ENCODE assay signal across 16 cellular contexts in genomic region chr7:43693687-43694398, GRCh38. TPM values are rescaled to one million over a fixed set of nuclear protein-coding genes. Genes with fewer than 3 reads are reported as not detected.
DNase-seq lines count a peak whose midpoint lies in the region; FAIRE-seq and TF ChIP-seq lines count a peak whose summit lies in the region.
"Had no signal": no experiment of that assay in that cellular context is flagged by ENCODE, and none has a peak within 500 bp of the region (broad histone marks: within the 10 kb centered on the region; RNA-seq: fewer than 3 reads in every experiment).

No MANE protein-coding gene starts in this region.

- H3K36me3 ChIP-seq in bronchial epithelial cell (ENCODE audit: control insufficient read depth, insufficient read depth, low read length), result no peaks in the 10 kb centered on the region
- H3K36me3 ChIP-seq: BE2C had no signal

- no peak for FAIRE-seq in bronchial epithelial cell (lab: Jason Lieb, UNC)

- H3K4me3 ChIP-seq in AG09309 (ENCODE audit: control insufficient read depth, low read depth, low read length) (no peak overlapping the region), bronchial epithelial cell (ENCODE audit: low read depth, low read length) (no peak overlapping the region)
- H3K4me3 ChIP-seq: lung had no signal

- no peak for TF ChIP-seq CTCF in AG09309 (IDR thresholded peaks at IDR 0.05; ENCODE audit: control insufficient read depth, insufficient read depth, low read depth, low read length, missing control alignments)
- no peak for TF ChIP-seq CTCF in bronchial epithelial cell (IDR thresholded peaks at IDR 0.05; ENCODE audit: insufficient read depth, low read length, severe bottlenecking)

- DNase-seq in AG09309 (ENCODE audit: low read depth) (peak; percentile 40), LoVo (ENCODE audit: low spot score) (peak; percentile 34), bronchial epithelial cell (ENCODE audit: low read depth) (peak; percentile 67), lung microvascular endothelial cell (ENCODE audit: low read depth in 2 of 2) (peak; percentile 7 to 83), germinal center (ENCODE audit: low spot score) (no peak), NOMO-1 (lab: John Stamatoyannopoulos, UW; ENCODE audit: unreplicated experiment in 2 of 2) (no peak), NCI-H1436 treated with DMSO at 0.1 percent for 48 hours (lab: John Stamatoyannopoulos, UW) (no peak), NCI-H128 (lab: John Stamatoyannopoulos, UW; ENCODE audit: unreplicated experiment) (no peak)
- DNase-seq: activated naive CD4-positive, alpha-beta T cell treated with anti-CD3 and anti-CD28 coated beads, Interleukin-2, amount 10 ng/mL, durations not matched to agents 7 days and 5 days; BE2C; glutamatergic neuron; posterior cingulate gyrus; stimulated activated CD4-positive, alpha-beta T cell treated with anti-CD3 and anti-CD28 coated beads, Interleukin-4, amount 100 ng/mL, for 24 hours; stimulated activated naive CD8-positive, alpha-beta T cell treated with anti-CD3 and anti-CD28 coated beads, Interleukin-15, Interleukin-2, amounts not matched to agents 100 U/mL and 50 U/mL, for 24 hours; T-helper 9 cell had no signal

- no peaks in the 10 kb centered on the region for H3K27me3 ChIP-seq in bronchial epithelial cell (ENCODE audit: control insufficient read depth, insufficient read depth, low read length)
- H3K27me3 ChIP-seq: BE2C had no signal

RNA-seq across cellular contexts. Expression of gene COA1, which starts 35.5 kb away (rescaled TPM):
- total RNA-seq in bronchial epithelial cell, result 41.6 and 50.0 TPM in 2 replicates
- 27.0 and 29.4 TPM in 2 replicates for total RNA-seq in lung microvascular endothelial cell

Comparison
In these comparisons a context has a peak if more than half of its experiments do, and no peak if none do; other contexts are left out.
1. DNase-seq: peak in AG09309 (single experiment), LoVo (single experiment), bronchial epithelial cell (single experiment) and lung microvascular endothelial cell (2 of 2); none in germinal center (single experiment), NOMO-1 (0 of 2), NCI-H1436 treated with DMSO at 0.1 percent for 48 hours (single experiment) and NCI-H128 (single experiment).